ENCODE assay signal across 9 cellular contexts in the genomic region with DNA sequence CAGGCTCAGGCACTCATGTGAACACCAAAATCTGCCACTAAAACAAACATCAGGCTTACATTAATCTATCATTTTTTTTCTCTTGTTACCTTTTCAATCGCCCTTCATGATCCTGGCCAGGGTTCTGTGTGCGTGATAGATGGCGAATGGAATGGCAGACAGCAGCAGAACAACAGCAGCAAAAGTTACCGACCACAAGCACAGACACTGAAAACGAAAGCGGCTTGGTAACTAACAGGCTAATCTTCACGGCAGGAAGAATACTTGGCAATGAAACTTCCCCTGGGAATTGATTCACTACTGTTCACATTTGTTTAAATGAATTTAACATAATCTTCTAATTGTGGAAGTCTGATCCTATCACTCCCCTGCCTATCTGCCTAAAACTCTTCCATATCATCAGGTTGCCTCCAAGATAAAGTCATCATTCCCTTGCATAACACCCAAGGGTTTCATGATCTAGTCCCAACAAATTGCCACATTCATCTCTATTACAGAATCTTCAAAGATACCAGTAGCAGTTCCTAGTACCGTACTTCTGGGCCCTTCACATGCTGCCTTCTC. TPM values are rescaled to one million over a fixed set of nuclear protein-coding genes. Genes with fewer than 3 reads are reported as not detected.
DNase-seq lines count a peak whose midpoint lies in the region; ATAC-seq, FAIRE-seq and TF ChIP-seq lines count a peak whose summit lies in the region.
"Had no signal": no experiment of that assay in that cellular context is flagged by ENCODE, and none has a peak within 500 bp of the region (broad histone marks: within the 10 kb centered on the region; RNA-seq: fewer than 3 reads in every experiment).

No MANE protein-coding gene starts in this region.

- no peaks in the 10 kb centered on the region for H3K9me3 Mint-ChIP-seq in astrocyte (ENCODE audit: unreplicated experiment)
- H3K9me3 Mint-ChIP-seq: IgD-negative memory B cell had no signal

- H3K27me3 Mint-ChIP-seq in astrocyte (ENCODE audit: low read depth, unreplicated experiment), result no peaks in the 10 kb centered on the region
- H3K27me3 Mint-ChIP-seq: IgD-negative memory B cell had no signal

- H3K9me3 ChIP-seq in astrocyte (ENCODE audit: insufficient read depth, low read depth, low read length), result no peaks in the 10 kb centered on the region
- no peaks in the 10 kb centered on the region for H3K9me3 ChIP-seq in thoracic aorta

- peaks cover 94% of the 10 kb centered on the region for H3K79me2 ChIP-seq in astrocyte (ENCODE audit: insufficient read depth, low read length)

- no peak overlapping the region for H3K4me3 Mint-ChIP-seq in astrocyte (ENCODE audit: unreplicated experiment)

- peaks cover 32% of the 10 kb centered on the region for H4K20me1 ChIP-seq in astrocyte (ENCODE audit: insufficient read depth, low read length)

- FAIRE-seq in astrocyte (lab: Jason Lieb, UNC), result no peak

- ATAC-seq in GM19025 (IDR thresholded peaks at IDR 0.05; ENCODE audit: low read depth, unreplicated experiment) (peak; percentile 67), HG03442 (IDR thresholded peaks at IDR 0.05; ENCODE audit: unreplicated experiment) (peak; percentile 67), thoracic aorta (ENCODE audit: insufficient number of reproducible peaks, low FRiP score, low read depth) (no peak), GM18870 (IDR thresholded peaks at IDR 0.05; ENCODE audit: unreplicated experiment) (no peak)

- peaks cover 1% of the 10 kb centered on the region for H3K36me3 Mint-ChIP-seq in astrocyte (ENCODE audit: low read depth, unreplicated experiment)
- H3K36me3 Mint-ChIP-seq: IgD-negative memory B cell had no signal

- peak overlapping the region; percentile 69 for H3K4me3 ChIP-seq in astrocyte (ENCODE audit: insufficient read depth, low read depth, low read length)
- H3K4me3 ChIP-seq in thoracic aorta, result peak overlapping the region; percentile 41

- peak overlapping the region; percentile 2 for H3K27ac Mint-ChIP-seq in astrocyte (ENCODE audit: unreplicated experiment)
- H3K27ac Mint-ChIP-seq: IgD-negative memory B cell had no signal

- peak overlapping the region; percentile 2 for H2AFZ ChIP-seq in astrocyte (ENCODE audit: low read depth, low read length)

- in situ Hi-C loops in GM13977 (cut with MboI; ENCODE audit: low pct_unique_long_range_greater_than_20kb, low sequenced_read_pairs, unreplicated experiment), result no loop called here

- H3K36me3 ChIP-seq in astrocyte (ENCODE audit: insufficient read depth, low read length) (no peaks in the 10 kb centered on the region), thoracic aorta (no peaks in the 10 kb centered on the region)

- H3K27me3 ChIP-seq in astrocyte (ENCODE audit: insufficient read depth, low read length), result no peaks in the 10 kb centered on the region
- no peaks in the 10 kb centered on the region for H3K27me3 ChIP-seq in layer of hippocampus (ENCODE audit: control insufficient read depth, insufficient read depth, low read length)
- H3K27me3 ChIP-seq in thoracic aorta (replicated peaks; ENCODE audit: insufficient read depth), result no peaks in the 10 kb centered on the region

- H3K4me1 ChIP-seq in astrocyte (ENCODE audit: insufficient read depth, low read length) (peaks cover 37% of the 10 kb centered on the region), thoracic aorta (ENCODE audit: control insufficient read depth in 1 of 2, low read depth in 2 of 2) (peaks cover 0 to 19% of the 10 kb centered on the region in 2 donors)

- peak overlapping the region; percentile 88 for H3K4me2 ChIP-seq in astrocyte (ENCODE audit: low read length)

- TF ChIP-seq CTCF in astrocyte (IDR thresholded peaks at IDR 0.05; ENCODE audit: insufficient read depth, low read depth, low read length), result no peak
- no peak for TF ChIP-seq CTCF in thoracic aorta (IDR thresholded peaks at IDR 0.05)
- no peak for TF ChIP-seq CTCF in GM13977 (IDR thresholded peaks at IDR 0.05; ENCODE audit: extremely low read depth, insufficient read depth, missing control alignments)

- DNase-seq in astrocyte (ENCODE audit: low read depth) (peak; percentile 84), thoracic aorta (ENCODE audit: low spot score) (no peak), GM13977 (ENCODE audit: low spot score) (no peak)
- DNase-seq in stimulated activated naive CD4-positive, alpha-beta T cell treated with Interleukin-2 at 50 U/mL for 16 hours (lab: John Stamatoyannopoulos, UW), result no peak

- H3K27ac ChIP-seq in astrocyte (ENCODE audit: low read depth, low read length) (peak overlapping the region; percentile 93), layer of hippocampus (ENCODE audit: low read depth, low read length) (peak overlapping the region; percentile 74), thoracic aorta (no peak overlapping the region)

- peak overlapping the region; percentile 89 for H3K9ac ChIP-seq in astrocyte (ENCODE audit: low read length)

- H3K4me1 Mint-ChIP-seq in astrocyte (ENCODE audit: low read depth, unreplicated experiment), result peaks cover 51% of the 10 kb centered on the region

RNA-seq across cellular contexts. Expression of a gene that starts 28.7 kb away (rescaled TPM):
- total RNA-seq in astrocyte (139 and 159 TPM in 2 replicates), thoracic aorta (10 to 100 TPM; 33.7 to 36.0 TPM)

Comparison
In these comparisons a context has a peak if more than half of its experiments do, and no peak if none do; other contexts are left out.
1. ATAC-seq: peak in GM19025 (single experiment) and HG03442 (single experiment); none in thoracic aorta (single experiment) and GM18870 (single experiment).
2. H3K27ac ChIP-seq: peak in astrocyte (single experiment) and layer of hippocampus (single experiment); none in thoracic aorta (0 of 2).